In the genomic region with DNA sequence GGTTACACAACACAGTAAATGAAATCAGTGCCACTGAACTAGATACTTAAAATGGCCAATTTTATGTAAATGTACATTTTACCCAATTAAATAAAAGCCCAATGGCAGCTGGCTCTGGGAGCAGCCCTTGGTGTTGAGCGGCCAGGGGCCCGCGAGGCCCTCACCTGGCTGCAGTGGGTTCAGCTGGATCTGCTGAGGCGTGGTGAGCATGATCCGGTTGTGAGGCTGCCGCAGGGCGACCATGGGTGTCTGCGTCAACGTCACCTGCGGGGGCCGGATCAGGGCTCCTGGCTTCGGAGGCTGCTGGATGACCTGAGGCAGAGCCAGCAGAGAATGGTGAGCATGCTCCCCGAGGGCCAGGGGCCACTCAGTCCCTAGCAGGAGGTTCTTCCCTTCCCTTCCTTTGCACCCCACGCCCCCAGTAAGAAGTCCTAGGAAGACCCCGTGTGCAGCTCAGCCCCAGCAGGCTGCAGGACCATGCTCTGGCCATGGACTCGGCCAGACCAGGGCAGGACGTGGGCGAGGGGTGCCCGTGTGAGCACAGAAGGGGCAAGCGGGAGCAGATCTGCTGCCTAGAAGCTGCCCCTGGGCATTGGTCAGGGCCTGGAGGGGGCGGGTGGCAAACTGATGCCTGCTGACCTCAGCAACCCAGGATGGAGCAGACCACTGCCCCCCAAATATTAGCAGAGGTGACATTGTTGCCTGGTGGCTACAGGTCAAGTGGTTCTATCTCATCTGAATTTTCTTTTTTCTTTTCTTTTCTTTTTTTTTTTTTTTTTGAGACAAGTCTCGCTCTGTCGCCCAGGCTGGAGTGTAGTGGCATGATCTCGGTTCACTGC, we compare ENCODE assay signal across 1 cellular context.
TF ChIP-seq lines count a peak whose summit lies in the region.

No MANE protein-coding gene starts in this region.

TF ChIP-seq in HepG2, 621 proteins besides CTCF, POLR2A, EP300 and RAD21 (continued from another document and continues in another):
- TF ChIP-seq, protein P1, sequence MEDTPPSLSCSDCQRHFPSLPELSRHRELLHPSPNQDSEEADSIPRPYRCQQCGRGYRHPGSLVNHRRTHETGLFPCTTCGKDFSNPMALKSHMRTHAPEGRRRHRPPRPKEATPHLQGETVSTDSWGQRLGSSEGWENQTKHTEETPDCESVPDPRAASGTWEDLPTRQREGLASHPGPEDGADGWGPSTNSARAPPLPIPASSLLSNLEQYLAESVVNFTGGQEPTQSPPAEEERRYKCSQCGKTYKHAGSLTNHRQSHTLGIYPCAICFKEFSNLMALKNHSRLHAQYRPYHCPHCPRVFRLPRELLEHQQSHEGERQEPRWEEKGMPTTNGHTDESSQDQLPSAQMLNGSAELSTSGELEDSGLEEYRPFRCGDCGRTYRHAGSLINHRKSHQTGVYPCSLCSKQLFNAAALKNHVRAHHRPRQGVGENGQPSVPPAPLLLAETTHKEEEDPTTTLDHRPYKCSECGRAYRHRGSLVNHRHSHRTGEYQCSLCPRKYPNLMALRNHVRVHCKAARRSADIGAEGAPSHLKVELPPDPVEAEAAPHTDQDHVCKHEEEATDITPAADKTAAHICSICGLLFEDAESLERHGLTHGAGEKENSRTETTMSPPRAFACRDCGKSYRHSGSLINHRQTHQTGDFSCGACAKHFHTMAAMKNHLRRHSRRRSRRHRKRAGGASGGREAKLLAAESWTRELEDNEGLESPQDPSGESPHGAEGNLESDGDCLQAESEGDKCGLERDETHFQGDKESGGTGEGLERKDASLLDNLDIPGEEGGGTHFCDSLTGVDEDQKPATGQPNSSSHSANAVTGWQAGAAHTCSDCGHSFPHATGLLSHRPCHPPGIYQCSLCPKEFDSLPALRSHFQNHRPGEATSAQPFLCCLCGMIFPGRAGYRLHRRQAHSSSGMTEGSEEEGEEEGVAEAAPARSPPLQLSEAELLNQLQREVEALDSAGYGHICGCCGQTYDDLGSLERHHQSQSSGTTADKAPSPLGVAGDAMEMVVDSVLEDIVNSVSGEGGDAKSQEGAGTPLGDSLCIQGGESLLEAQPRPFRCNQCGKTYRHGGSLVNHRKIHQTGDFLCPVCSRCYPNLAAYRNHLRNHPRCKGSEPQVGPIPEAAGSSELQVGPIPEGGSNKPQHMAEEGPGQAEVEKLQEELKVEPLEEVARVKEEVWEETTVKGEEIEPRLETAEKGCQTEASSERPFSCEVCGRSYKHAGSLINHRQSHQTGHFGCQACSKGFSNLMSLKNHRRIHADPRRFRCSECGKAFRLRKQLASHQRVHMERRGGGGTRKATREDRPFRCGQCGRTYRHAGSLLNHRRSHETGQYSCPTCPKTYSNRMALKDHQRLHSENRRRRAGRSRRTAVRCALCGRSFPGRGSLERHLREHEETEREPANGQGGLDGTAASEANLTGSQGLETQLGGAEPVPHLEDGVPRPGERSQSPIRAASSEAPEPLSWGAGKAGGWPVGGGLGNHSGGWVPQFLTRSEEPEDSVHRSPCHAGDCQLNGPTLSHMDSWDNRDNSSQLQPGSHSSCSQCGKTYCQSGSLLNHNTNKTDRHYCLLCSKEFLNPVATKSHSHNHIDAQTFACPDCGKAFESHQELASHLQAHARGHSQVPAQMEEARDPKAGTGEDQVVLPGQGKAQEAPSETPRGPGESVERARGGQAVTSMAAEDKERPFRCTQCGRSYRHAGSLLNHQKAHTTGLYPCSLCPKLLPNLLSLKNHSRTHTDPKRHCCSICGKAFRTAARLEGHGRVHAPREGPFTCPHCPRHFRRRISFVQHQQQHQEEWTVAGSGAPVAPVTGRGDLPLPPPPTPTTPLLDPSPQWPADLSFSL (CRISPR knock-in tag; IDR thresholded peaks at IDR 0.05) = no peak
- no peak for TF ChIP-seq KDM1A (CRISPR knock-in tag; IDR thresholded peaks at IDR 0.05)
- TF ChIP-seq, protein P2, sequence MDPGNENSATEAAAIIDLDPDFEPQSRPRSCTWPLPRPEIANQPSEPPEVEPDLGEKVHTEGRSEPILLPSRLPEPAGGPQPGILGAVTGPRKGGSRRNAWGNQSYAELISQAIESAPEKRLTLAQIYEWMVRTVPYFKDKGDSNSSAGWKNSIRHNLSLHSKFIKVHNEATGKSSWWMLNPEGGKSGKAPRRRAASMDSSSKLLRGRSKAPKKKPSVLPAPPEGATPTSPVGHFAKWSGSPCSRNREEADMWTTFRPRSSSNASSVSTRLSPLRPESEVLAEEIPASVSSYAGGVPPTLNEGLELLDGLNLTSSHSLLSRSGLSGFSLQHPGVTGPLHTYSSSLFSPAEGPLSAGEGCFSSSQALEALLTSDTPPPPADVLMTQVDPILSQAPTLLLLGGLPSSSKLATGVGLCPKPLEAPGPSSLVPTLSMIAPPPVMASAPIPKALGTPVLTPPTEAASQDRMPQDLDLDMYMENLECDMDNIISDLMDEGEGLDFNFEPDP (CRISPR knock-in tag; conservative IDR thresholded peaks at IDR 0.05) = no peak
- no peak for TF ChIP-seq ZKSCAN5 (CRISPR knock-in tag; IDR thresholded peaks at IDR 0.05)
- TF ChIP-seq SMARCC2 (IDR thresholded peaks at IDR 0.05) = no peak
- TF ChIP-seq ZNF766 (CRISPR knock-in tag; IDR thresholded peaks at IDR 0.05; ENCODE audit: borderline replicate concordance) = no peak
- TF ChIP-seq TEAD2 (CRISPR knock-in tag; IDR thresholded peaks at IDR 0.05) = no peak
- TF ChIP-seq FOXA1 (IDR thresholded peaks at IDR 0.05) = no peak
- TF ChIP-seq FOXA1 (CRISPR knock-in tag; IDR thresholded peaks at IDR 0.05) = no peak
- TF ChIP-seq KLF13 (CRISPR knock-in tag; IDR thresholded peaks at IDR 0.05) = no peak
- TF ChIP-seq RBM39 (IDR thresholded peaks at IDR 0.05; ENCODE audit: low read depth, low read length, poor library complexity, severe bottlenecking) = no peak
- no peak for TF ChIP-seq ZNF543 (CRISPR knock-in tag; IDR thresholded peaks at IDR 0.05)
- TF ChIP-seq, protein P3, sequence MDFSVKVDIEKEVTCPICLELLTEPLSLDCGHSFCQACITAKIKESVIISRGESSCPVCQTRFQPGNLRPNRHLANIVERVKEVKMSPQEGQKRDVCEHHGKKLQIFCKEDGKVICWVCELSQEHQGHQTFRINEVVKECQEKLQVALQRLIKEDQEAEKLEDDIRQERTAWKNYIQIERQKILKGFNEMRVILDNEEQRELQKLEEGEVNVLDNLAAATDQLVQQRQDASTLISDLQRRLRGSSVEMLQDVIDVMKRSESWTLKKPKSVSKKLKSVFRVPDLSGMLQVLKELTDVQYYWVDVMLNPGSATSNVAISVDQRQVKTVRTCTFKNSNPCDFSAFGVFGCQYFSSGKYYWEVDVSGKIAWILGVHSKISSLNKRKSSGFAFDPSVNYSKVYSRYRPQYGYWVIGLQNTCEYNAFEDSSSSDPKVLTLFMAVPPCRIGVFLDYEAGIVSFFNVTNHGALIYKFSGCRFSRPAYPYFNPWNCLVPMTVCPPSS (IDR thresholded peaks at IDR 0.05) = no peak
- TF ChIP-seq, protein P4, sequence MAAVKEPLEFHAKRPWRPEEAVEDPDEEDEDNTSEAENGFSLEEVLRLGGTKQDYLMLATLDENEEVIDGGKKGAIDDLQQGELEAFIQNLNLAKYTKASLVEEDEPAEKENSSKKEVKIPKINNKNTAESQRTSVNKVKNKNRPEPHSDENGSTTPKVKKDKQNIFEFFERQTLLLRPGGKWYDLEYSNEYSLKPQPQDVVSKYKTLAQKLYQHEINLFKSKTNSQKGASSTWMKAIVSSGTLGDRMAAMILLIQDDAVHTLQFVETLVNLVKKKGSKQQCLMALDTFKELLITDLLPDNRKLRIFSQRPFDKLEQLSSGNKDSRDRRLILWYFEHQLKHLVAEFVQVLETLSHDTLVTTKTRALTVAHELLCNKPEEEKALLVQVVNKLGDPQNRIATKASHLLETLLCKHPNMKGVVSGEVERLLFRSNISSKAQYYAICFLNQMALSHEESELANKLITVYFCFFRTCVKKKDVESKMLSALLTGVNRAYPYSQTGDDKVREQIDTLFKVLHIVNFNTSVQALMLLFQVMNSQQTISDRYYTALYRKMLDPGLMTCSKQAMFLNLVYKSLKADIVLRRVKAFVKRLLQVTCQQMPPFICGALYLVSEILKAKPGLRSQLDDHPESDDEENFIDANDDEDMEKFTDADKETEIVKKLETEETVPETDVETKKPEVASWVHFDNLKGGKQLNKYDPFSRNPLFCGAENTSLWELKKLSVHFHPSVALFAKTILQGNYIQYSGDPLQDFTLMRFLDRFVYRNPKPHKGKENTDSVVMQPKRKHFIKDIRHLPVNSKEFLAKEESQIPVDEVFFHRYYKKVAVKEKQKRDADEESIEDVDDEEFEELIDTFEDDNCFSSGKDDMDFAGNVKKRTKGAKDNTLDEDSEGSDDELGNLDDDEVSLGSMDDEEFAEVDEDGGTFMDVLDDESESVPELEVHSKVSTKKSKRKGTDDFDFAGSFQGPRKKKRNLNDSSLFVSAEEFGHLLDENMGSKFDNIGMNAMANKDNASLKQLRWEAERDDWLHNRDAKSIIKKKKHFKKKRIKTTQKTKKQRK (IDR thresholded peaks at IDR 0.05; ENCODE audit: low read length) = no peak
- no peak for TF ChIP-seq HDAC6 (IDR thresholded peaks at IDR 0.05; ENCODE audit: low read depth, low read length)
- TF ChIP-seq, protein P5, sequence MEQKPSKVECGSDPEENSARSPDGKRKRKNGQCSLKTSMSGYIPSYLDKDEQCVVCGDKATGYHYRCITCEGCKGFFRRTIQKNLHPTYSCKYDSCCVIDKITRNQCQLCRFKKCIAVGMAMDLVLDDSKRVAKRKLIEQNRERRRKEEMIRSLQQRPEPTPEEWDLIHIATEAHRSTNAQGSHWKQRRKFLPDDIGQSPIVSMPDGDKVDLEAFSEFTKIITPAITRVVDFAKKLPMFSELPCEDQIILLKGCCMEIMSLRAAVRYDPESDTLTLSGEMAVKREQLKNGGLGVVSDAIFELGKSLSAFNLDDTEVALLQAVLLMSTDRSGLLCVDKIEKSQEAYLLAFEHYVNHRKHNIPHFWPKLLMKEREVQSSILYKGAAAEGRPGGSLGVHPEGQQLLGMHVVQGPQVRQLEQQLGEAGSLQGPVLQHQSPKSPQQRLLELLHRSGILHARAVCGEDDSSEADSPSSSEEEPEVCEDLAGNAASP (CRISPR knock-in tag; IDR thresholded peaks at IDR 0.05; ENCODE audit: borderline replicate concordance) = no peak
- TF ChIP-seq ZIK1 (CRISPR knock-in tag; IDR thresholded peaks at IDR 0.05; ENCODE audit: borderline replicate concordance, low read depth) = no peak
- TF ChIP-seq, protein P6, sequence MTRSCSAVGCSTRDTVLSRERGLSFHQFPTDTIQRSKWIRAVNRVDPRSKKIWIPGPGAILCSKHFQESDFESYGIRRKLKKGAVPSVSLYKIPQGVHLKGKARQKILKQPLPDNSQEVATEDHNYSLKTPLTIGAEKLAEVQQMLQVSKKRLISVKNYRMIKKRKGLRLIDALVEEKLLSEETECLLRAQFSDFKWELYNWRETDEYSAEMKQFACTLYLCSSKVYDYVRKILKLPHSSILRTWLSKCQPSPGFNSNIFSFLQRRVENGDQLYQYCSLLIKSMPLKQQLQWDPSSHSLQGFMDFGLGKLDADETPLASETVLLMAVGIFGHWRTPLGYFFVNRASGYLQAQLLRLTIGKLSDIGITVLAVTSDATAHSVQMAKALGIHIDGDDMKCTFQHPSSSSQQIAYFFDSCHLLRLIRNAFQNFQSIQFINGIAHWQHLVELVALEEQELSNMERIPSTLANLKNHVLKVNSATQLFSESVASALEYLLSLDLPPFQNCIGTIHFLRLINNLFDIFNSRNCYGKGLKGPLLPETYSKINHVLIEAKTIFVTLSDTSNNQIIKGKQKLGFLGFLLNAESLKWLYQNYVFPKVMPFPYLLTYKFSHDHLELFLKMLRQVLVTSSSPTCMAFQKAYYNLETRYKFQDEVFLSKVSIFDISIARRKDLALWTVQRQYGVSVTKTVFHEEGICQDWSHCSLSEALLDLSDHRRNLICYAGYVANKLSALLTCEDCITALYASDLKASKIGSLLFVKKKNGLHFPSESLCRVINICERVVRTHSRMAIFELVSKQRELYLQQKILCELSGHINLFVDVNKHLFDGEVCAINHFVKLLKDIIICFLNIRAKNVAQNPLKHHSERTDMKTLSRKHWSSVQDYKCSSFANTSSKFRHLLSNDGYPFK (CRISPR knock-in tag; IDR thresholded peaks at IDR 0.05; ENCODE audit: borderline replicate concordance) = no peak
- TF ChIP-seq MTA1 (CRISPR knock-in tag; IDR thresholded peaks at IDR 0.05; ENCODE audit: borderline replicate concordance) = no peak
- TF ChIP-seq, protein P7, sequence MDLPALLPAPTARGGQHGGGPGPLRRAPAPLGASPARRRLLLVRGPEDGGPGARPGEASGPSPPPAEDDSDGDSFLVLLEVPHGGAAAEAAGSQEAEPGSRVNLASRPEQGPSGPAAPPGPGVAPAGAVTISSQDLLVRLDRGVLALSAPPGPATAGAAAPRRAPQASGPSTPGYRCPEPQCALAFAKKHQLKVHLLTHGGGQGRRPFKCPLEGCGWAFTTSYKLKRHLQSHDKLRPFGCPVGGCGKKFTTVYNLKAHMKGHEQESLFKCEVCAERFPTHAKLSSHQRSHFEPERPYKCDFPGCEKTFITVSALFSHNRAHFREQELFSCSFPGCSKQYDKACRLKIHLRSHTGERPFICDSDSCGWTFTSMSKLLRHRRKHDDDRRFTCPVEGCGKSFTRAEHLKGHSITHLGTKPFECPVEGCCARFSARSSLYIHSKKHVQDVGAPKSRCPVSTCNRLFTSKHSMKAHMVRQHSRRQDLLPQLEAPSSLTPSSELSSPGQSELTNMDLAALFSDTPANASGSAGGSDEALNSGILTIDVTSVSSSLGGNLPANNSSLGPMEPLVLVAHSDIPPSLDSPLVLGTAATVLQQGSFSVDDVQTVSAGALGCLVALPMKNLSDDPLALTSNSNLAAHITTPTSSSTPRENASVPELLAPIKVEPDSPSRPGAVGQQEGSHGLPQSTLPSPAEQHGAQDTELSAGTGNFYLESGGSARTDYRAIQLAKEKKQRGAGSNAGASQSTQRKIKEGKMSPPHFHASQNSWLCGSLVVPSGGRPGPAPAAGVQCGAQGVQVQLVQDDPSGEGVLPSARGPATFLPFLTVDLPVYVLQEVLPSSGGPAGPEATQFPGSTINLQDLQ (CRISPR knock-in tag; IDR thresholded peaks at IDR 0.05) = no peak
- TF ChIP-seq ZNF101 (CRISPR knock-in tag; IDR thresholded peaks at IDR 0.05; ENCODE audit: borderline replicate concordance, low read depth) = no peak
- TF ChIP-seq RXRA (CRISPR knock-in tag; IDR thresholded peaks at IDR 0.05) = no peak
